In the genomic region with DNA sequence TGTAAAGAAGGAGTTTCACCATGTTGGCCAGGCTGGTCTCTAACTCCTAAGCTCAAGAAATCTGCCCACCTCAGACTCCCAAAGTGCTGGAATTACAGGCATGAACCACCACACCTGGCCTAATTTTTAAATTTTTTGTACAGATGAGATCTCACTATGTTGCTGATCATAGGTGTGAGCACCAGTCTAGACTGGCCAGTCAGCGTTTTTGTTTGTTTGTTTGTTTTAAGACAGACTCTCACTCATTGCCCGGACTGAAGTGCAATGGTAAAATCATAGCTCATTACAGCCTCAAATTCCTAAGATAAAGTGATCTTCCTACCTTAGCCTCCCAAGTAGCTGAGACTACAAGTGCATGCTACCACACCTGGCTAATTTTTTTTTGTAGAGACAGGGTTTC, we compare ENCODE assay signal across 37 cellular contexts.
"Had no signal": no experiment of that assay in that cellular context is flagged by ENCODE, and none has a peak within 500 bp of the region (broad histone marks: within the 10 kb centered on the region; RNA-seq: fewer than 3 reads in every experiment).

No MANE protein-coding gene starts in this region.

- H3K4me3 ChIP-seq: ascending aorta, cardiac muscle cell had no signal

- H3K27ac ChIP-seq: ascending aorta, cardiac muscle cell, VCaP had no signal

- H3K4me1 Mint-ChIP-seq: activated CD4-positive, alpha-beta T cell treated with anti-CD3 and anti-CD28 coated beads, Interleukin-2, amount 10 ng/mL, durations not matched to agents 24 days and 14 days; activated naive CD4-positive, alpha-beta T cell treated with anti-CD3 and anti-CD28 coated beads, Interleukin-2, amount 50 U/mL, for 24 hours; activated naive CD8-positive, alpha-beta T cell treated with anti-CD3 and anti-CD28 coated beads, Interleukin-2, amount 10 ng/mL, durations not matched to agents 7 days and 5 days; activated naive CD8-positive, alpha-beta T cell treated with anti-CD3 and anti-CD28 coated beads, Interleukin-2, amount 50 U/mL, for 24 hours; central memory CD8-positive, alpha-beta T cell had no signal

- H3K4me1 ChIP-seq: ascending aorta had no signal

- H3K36me3 Mint-ChIP-seq: activated CD4-positive, alpha-beta memory T cell treated with anti-CD3 and anti-CD28 coated beads for 36 hours; activated naive CD4-positive, alpha-beta T cell treated with anti-CD3 and anti-CD28 coated beads, Interleukin-2, amount 10 ng/mL, durations not matched to agents 7 days and 5 days; activated naive CD4-positive, alpha-beta T cell treated with anti-CD3 and anti-CD28 coated beads, Interleukin-2, amount 50 U/mL, for 24 hours; activated naive CD8-positive, alpha-beta T cell; activated naive CD8-positive, alpha-beta T cell treated with anti-CD3 and anti-CD28 coated beads, Interleukin-2, amount 10 ng/mL, durations not matched to agents 7 days and 5 days; brain had no signal

- H3K27me3 ChIP-seq: ascending aorta, cardiac muscle cell had no signal

- H3K27me3 Mint-ChIP-seq: activated CD8-positive, alpha-beta T cell treated with anti-CD3 and anti-CD28 coated beads for 36 hours; activated naive CD8-positive, alpha-beta T cell; activated naive CD8-positive, alpha-beta T cell treated with anti-CD3 and anti-CD28 coated beads, Interleukin-2, amount 50 U/mL, for 24 hours; central memory CD8-positive, alpha-beta T cell had no signal

- H3K9me3 ChIP-seq: ascending aorta had no signal

- H3K27ac Mint-ChIP-seq: activated B cell treated with CpG ODN at 0.5 μM for 24 hours; activated CD4-positive, alpha-beta memory T cell treated with anti-CD3 and anti-CD28 coated beads for 36 hours; activated CD4-positive, alpha-beta T cell treated with anti-CD3 and anti-CD28 coated beads, Interleukin-2, amount 10 ng/mL, durations not matched to agents 24 days and 14 days; activated CD8-positive, alpha-beta T cell treated with anti-CD3 and anti-CD28 coated beads for 36 hours; activated naive CD4-positive, alpha-beta T cell treated with anti-CD3 and anti-CD28 coated beads, Interleukin-2, amount 10 ng/mL, durations not matched to agents 7 days and 5 days; activated naive CD4-positive, alpha-beta T cell treated with anti-CD3 and anti-CD28 coated beads, Interleukin-2, amount 50 U/mL, for 24 hours; activated naive CD8-positive, alpha-beta T cell; activated naive CD8-positive, alpha-beta T cell treated with anti-CD3 and anti-CD28 coated beads, Interleukin-2, amount 10 ng/mL, durations not matched to agents 7 days and 5 days; activated naive CD8-positive, alpha-beta T cell treated with anti-CD3 and anti-CD28 coated beads, Interleukin-2, amount 50 U/mL, for 24 hours; activated T-helper 2 cell treated with anti-CD3 and anti-CD28 coated beads, Interferon-gamma antibody, Interleukin-2, Interleukin-4, amounts not matched to agents 10 μg/mL and 5 μg/mL and 100 μg/mL, durations not matched to agents 14 hours and 24 hours and 36 hours; brain; T-helper 1 cell treated with Interleukin-12 subunit alpha and Interleukin-12 subunit beta and Interleukin-4 antibody, amounts not matched to agents 30 μg/mL and 1 μg/mL, for 36 hours; T-helper 2 cell treated with Interferon-gamma antibody and Interleukin-4, amounts not matched to agents 5 μg/mL and 100 μg/mL, for 36 hours had no signal

- DNase-seq: activated B cell treated with CpG ODN at 0.5 μM for 24 hours; activated CD4-positive, alpha-beta memory T cell treated with anti-CD3 and anti-CD28 coated beads for 36 hours; activated CD4-positive, alpha-beta T cell treated with anti-CD3 and anti-CD28 coated beads for 4 hours; activated CD4-positive, alpha-beta T cell treated with anti-CD3 and anti-CD28 coated beads, Interleukin-2, amount 10 ng/mL, durations not matched to agents 24 days and 14 days; activated CD4-positive, alpha-beta T cell treated with anti-CD3 and anti-CD28 coated beads, Interleukin-2, amount 50 U/mL, for 1 hour; activated CD4-positive, alpha-beta T cell treated with anti-CD3 and anti-CD28 coated beads, Interleukin-2, amount 50 U/mL, for 4 hours; activated CD4-positive, CD25-positive, alpha-beta regulatory T cell treated with anti-CD3 and anti-CD28 coated beads, Interleukin-2, amount 50 U/mL, for 72 hours; activated CD8-positive, alpha-beta memory T cell treated with anti-CD3 and anti-CD28 coated beads, Interleukin-2, amount 50 U/mL, for 4 hours; activated CD8-positive, alpha-beta T cell treated with anti-CD3 and anti-CD28 coated beads for 36 hours; activated effector memory CD4-positive, alpha-beta T cell treated with Interleukin-2 at 50 U/mL for 16 hours; activated gamma-delta T cell; activated naive CD4-positive, alpha-beta T cell treated with anti-CD3 and anti-CD28 coated beads, Interleukin-2, amount 10 ng/mL, durations not matched to agents 7 days and 5 days; activated naive CD4-positive, alpha-beta T cell treated with Interleukin-2 at 50 U/mL for 16 hours; activated naive CD8-positive, alpha-beta T cell treated with anti-CD3 and anti-CD28 coated beads, Interleukin-2, amount 10 ng/mL, durations not matched to agents 7 days and 5 days; activated naive CD8-positive, alpha-beta T cell treated with anti-CD3 and anti-CD28 coated beads, Interleukin-2, amount 50 U/mL, for 24 hours; activated T-cell treated with anti-CD3 and anti-CD28 coated beads for 4 hours; activated T-cell treated with anti-CD3 and anti-CD28 coated beads, Interleukin-2, amount 50 U/mL, for 1 hour; activated T-cell treated with anti-CD3 and anti-CD28 coated beads, Interleukin-2, amount 50 U/mL, for 4 hours; amygdala; anterior cingulate cortex; caudate nucleus; cerebellar nuclear complex; T-helper 1 cell; T-helper 2 cell; T-helper 9 cell had no signal

- H3K4me3 Mint-ChIP-seq: activated B cell treated with CpG ODN at 0.5 μM for 24 hours; activated CD4-positive, alpha-beta memory T cell treated with anti-CD3 and anti-CD28 coated beads for 36 hours; activated CD4-positive, alpha-beta T cell treated with anti-CD3 and anti-CD28 coated beads, Interleukin-2, amount 10 ng/mL, durations not matched to agents 24 days and 14 days; activated CD8-positive, alpha-beta T cell treated with anti-CD3 and anti-CD28 coated beads for 36 hours; activated naive CD4-positive, alpha-beta T cell treated with anti-CD3 and anti-CD28 coated beads, Interleukin-2, amount 10 ng/mL, durations not matched to agents 7 days and 5 days; activated naive CD4-positive, alpha-beta T cell treated with anti-CD3 and anti-CD28 coated beads, Interleukin-2, amount 50 U/mL, for 24 hours; activated naive CD8-positive, alpha-beta T cell; activated naive CD8-positive, alpha-beta T cell treated with anti-CD3 and anti-CD28 coated beads, Interleukin-2, amount 10 ng/mL, durations not matched to agents 7 days and 5 days; activated naive CD8-positive, alpha-beta T cell treated with anti-CD3 and anti-CD28 coated beads, Interleukin-2, amount 50 U/mL, for 24 hours; activated T-cell treated with anti-CD3 and anti-CD28 coated beads, Interleukin-2, amount 50 U/mL, for 4 hours; brain; central memory CD8-positive, alpha-beta T cell; T-helper 1 cell treated with Interleukin-12 subunit alpha and Interleukin-12 subunit beta and Interleukin-4 antibody, amounts not matched to agents 30 μg/mL and 1 μg/mL, for 36 hours; T-helper 2 cell treated with Interferon-gamma antibody and Interleukin-4, amounts not matched to agents 5 μg/mL and 100 μg/mL, for 36 hours had no signal

- H3K9me3 Mint-ChIP-seq: activated B cell treated with CpG ODN at 0.5 μM for 24 hours; activated CD4-positive, alpha-beta memory T cell treated with anti-CD3 and anti-CD28 coated beads for 36 hours; activated CD4-positive, alpha-beta T cell treated with anti-CD3 and anti-CD28 coated beads, Interleukin-2, amount 10 ng/mL, durations not matched to agents 24 days and 14 days; activated CD8-positive, alpha-beta T cell treated with anti-CD3 and anti-CD28 coated beads for 36 hours; activated naive CD4-positive, alpha-beta T cell treated with anti-CD3 and anti-CD28 coated beads, Interleukin-2, amount 10 ng/mL, durations not matched to agents 7 days and 5 days; activated naive CD4-positive, alpha-beta T cell treated with anti-CD3 and anti-CD28 coated beads, Interleukin-2, amount 50 U/mL, for 24 hours; activated naive CD8-positive, alpha-beta T cell treated with anti-CD3 and anti-CD28 coated beads, Interleukin-2, amount 10 ng/mL, durations not matched to agents 7 days and 5 days; activated naive CD8-positive, alpha-beta T cell treated with anti-CD3 and anti-CD28 coated beads, Interleukin-2, amount 50 U/mL, for 24 hours; activated T-cell treated with anti-CD3 and anti-CD28 coated beads, Interleukin-2, amount 50 U/mL, for 4 hours; activated T-helper 2 cell treated with anti-CD3 and anti-CD28 coated beads, Interferon-gamma antibody, Interleukin-2, Interleukin-4, amounts not matched to agents 10 μg/mL and 5 μg/mL and 100 μg/mL, durations not matched to agents 14 hours and 24 hours and 36 hours; brain; central memory CD8-positive, alpha-beta T cell; T-helper 1 cell treated with Interleukin-12 subunit alpha and Interleukin-12 subunit beta and Interleukin-4 antibody, amounts not matched to agents 30 μg/mL and 1 μg/mL, for 36 hours; T-helper 2 cell treated with Interferon-gamma antibody and Interleukin-4, amounts not matched to agents 5 μg/mL and 100 μg/mL, for 36 hours had no signal

- ATAC-seq: activated CD8-positive, alpha-beta T cell treated with anti-CD3 and anti-CD28 coated beads for 36 hours; activated naive CD8-positive, alpha-beta T cell treated with anti-CD3 and anti-CD28 coated beads, Interleukin-2, amount 50 U/mL, for 24 hours; activated T-cell treated with anti-CD3 and anti-CD28 coated beads, Interleukin-2, amount 50 U/mL, for 4 hours had no signal

- FAIRE-seq: bronchial epithelial cell, TTC549 had no signal

- H3K36me3 ChIP-seq: ascending aorta, cardiac muscle cell had no signal
